Comparison of ENCODE assay signal across 8 cellular contexts in genomic region chr15:92880796-92881569, GRCh38. TPM values are rescaled to one million over a fixed set of nuclear protein-coding genes. Genes with fewer than 3 reads are reported as not detected.
DNase-seq lines count a peak whose midpoint lies in the region; ATAC-seq and TF ChIP-seq lines count a peak whose summit lies in the region.

No MANE protein-coding gene starts in this region.

- H3K4me3 ChIP-seq in ectodermal cell (ENCODE audit: insufficient read depth, low read depth, low read length) = no peak overlapping the region

- H3K9me3 ChIP-seq in CD4-positive, alpha-beta T cell (ENCODE audit: control insufficient read depth, low read length) = no peaks in the 10 kb centered on the region
- no peaks in the 10 kb centered on the region for H3K9me3 ChIP-seq in ectodermal cell (ENCODE audit: control insufficient read depth, low read length)

- peaks cover 28% of the 10 kb centered on the region for H3K4me1 ChIP-seq in ectodermal cell (ENCODE audit: control insufficient read depth, insufficient read depth, low read length)

- intact Hi-C loops in CD4-positive, alpha-beta T cell (cut with DNase I, micrococcal nuclease) = loop anchor here in 1 of 2 experiments (2.0 kb wide), 2 partner anchors 32 to 58 kb away; no protein-coding TSS in a partner anchor

- H3K27me3 ChIP-seq in CD4-positive, alpha-beta T cell (ENCODE audit: control insufficient read depth, insufficient read depth, low read length) = no peaks in the 10 kb centered on the region
- no peaks in the 10 kb centered on the region for H3K27me3 ChIP-seq in ectodermal cell (ENCODE audit: control insufficient read depth, insufficient read depth, low read length, poor library complexity, severe bottlenecking)

- CTCF ChIA-PET in CD4-positive, alpha-beta T cell (lab: Charles Lee) = interaction anchor here (0.9 to 8.1 kb wide), 6 partner anchors 11 to 84 kb away, joined by 3 to 118 read pairs (median 8); partner anchors contain the start of gene CHD2
- CTCF ChIA-PET in GM10248 (lab: Yijun Ruan, JAX) = interaction anchor here (0.9 to 4.3 kb wide), 6 partner anchors 11 to 72 kb away, joined by 3 to 23 read pairs (median 6); no protein-coding TSS in a partner anchor

- no peak for ATAC-seq in CD4-positive, alpha-beta T cell (ENCODE audit: poor library complexity)
- ATAC-seq in GM18519 (IDR thresholded peaks at IDR 0.05; ENCODE audit: low FRiP score, unreplicated experiment) (no peak), GM18867 (IDR thresholded peaks at IDR 0.05; ENCODE audit: unreplicated experiment) (no peak)

- H3K27ac Mint-ChIP-seq in CD4-positive, alpha-beta T cell = peak overlapping the region; percentile 97
- peak overlapping the region; percentile 98 for H3K27ac Mint-ChIP-seq in neural crest cell (ENCODE audit: unreplicated experiment)

- POLR2A ChIA-PET in CD4-positive, alpha-beta T cell (lab: Charles Lee) = interaction anchor here (1.1 to 20.1 kb wide), 14 partner anchors 14 to 1946 kb away, joined by 3 to 1007 read pairs (median 132); partner anchors contain the start of genes CHD2 and UNC45A
- POLR2A ChIA-PET in GM10248 (lab: Yijun Ruan, JAX) = no interaction called here

- peak overlapping the region; percentile 89 for H3K27ac ChIP-seq in CD4-positive, alpha-beta T cell (ENCODE audit: low read depth, low read length)
- peak overlapping the region; percentile 91 for H3K27ac ChIP-seq in ectodermal cell (ENCODE audit: insufficient read depth, low read depth, low read length, poor library complexity, severe bottlenecking)

- peaks cover 34% of the 10 kb centered on the region for H3K36me3 Mint-ChIP-seq in CD4-positive, alpha-beta T cell (ENCODE audit: low read depth)
- H3K36me3 Mint-ChIP-seq in neural crest cell (ENCODE audit: low read depth) = peaks cover 17% of the 10 kb centered on the region

- H3K4me1 Mint-ChIP-seq in CD4-positive, alpha-beta T cell (ENCODE audit: low read depth) = peaks cover 61% of the 10 kb centered on the region
- H3K4me1 Mint-ChIP-seq in neural crest cell = peaks cover 53% of the 10 kb centered on the region

- WGBS in ectodermal cell, 2 experiments = 63 to 66% methylated on average over 3 of the region's 4 CpGs

- no peak for TF ChIP-seq CTCF in CD4-positive, alpha-beta T cell (IDR thresholded peaks at IDR 0.05)
- TF ChIP-seq CTCF in neural crest cell (conservative IDR thresholded peaks at IDR 0.05) (no peak), GM10248 (IDR thresholded peaks at IDR 0.05; ENCODE audit: control extremely low read depth, extremely low read depth, low read depth, missing control alignments) (no peak)

- no peaks in the 10 kb centered on the region for H3K36me3 ChIP-seq in ectodermal cell (ENCODE audit: control insufficient read depth, insufficient read depth, low read length)

- H3K4me3 Mint-ChIP-seq in CD4-positive, alpha-beta T cell = peak overlapping the region; percentile 93
- peak overlapping the region; percentile 94 for H3K4me3 Mint-ChIP-seq in neural crest cell

- peaks cover 5% of the 10 kb centered on the region for H3K27me3 Mint-ChIP-seq in CD4-positive, alpha-beta T cell
- H3K27me3 Mint-ChIP-seq in neural crest cell (ENCODE audit: low read depth) = peaks cover 6% of the 10 kb centered on the region

- DNase-seq in CD4-positive, alpha-beta T cell = no peak
- DNase-seq in NCI-H524 treated with DMSO at 0.1 percent for 48 hours (lab: John Stamatoyannopoulos, UW) = peak; percentile 56
- DNase-seq in neural crest cell (ENCODE audit: low read depth, low spot score) = no peak
- no peak for DNase-seq in GM10248 (ENCODE audit: extremely low spot score)
- no peak for DNase-seq in epidermal melanocyte (ENCODE audit: insufficient read length, low spot score)

- no peaks in the 10 kb centered on the region for H3K9me3 Mint-ChIP-seq in CD4-positive, alpha-beta T cell
- peaks cover 3% of the 10 kb centered on the region for H3K9me3 Mint-ChIP-seq in neural crest cell

RNA-seq across cellular contexts. Expression of gene CHD2, which starts 19.1 kb away (rescaled TPM):
- total RNA-seq in CD4-positive, alpha-beta T cell = 100 to 1,000 TPM; 615 to 660 TPM
- 50.0 TPM for polyA plus RNA-seq in ectodermal cell (2013, experiment 1 of 4)
- 52.6 TPM for polyA plus RNA-seq in ectodermal cell (2013, experiment 2 of 4)
- polyA plus RNA-seq in ectodermal cell (2013, experiment 3 of 4) = 38.1 TPM
- polyA plus RNA-seq in ectodermal cell (2013, experiment 4 of 4) = 44.1 TPM
- 93.4 and 103 TPM in 2 replicates for total RNA-seq in neural crest cell
